1 cellular context compared by ENCODE assay signal in genomic region chr15:76196286-76196948, GRCh38.
TF ChIP-seq lines count a peak whose summit lies in the region.

No MANE protein-coding gene starts in this region.

TF ChIP-seq in GM12878, 131 proteins besides CTCF, POLR2A, EP300 and RAD21 (continued from another document):
- TF ChIP-seq BCLAF1 (IDR thresholded peaks at IDR 0.05) (no peak), GABPA (IDR thresholded peaks at IDR 0.05; ENCODE audit: low read depth) (no peak), RELA (IDR thresholded peaks at IDR 0.05; ENCODE audit: borderline replicate concordance, partially characterized antibody) (no peak), ZNF622 (IDR thresholded peaks at IDR 0.05) (no peak), CBFB (IDR thresholded peaks at IDR 0.05; ENCODE audit: low read depth) (no peak)
